Comparison of ENCODE assay signal across 8 cellular contexts in genomic region chrX:57592894-57593215, GRCh38. TPM values are rescaled to one million over a fixed set of nuclear protein-coding genes. Genes with fewer than 3 reads are reported as not detected.
DNase-seq lines count a peak whose midpoint lies in the region; ATAC-seq and TF ChIP-seq lines count a peak whose summit lies in the region.
"Not testable (repeated sequence)": the region's sequence is repeated elsewhere in the genome, so short reads cannot be mapped to it uniquely, and the experiment has no call there.

No MANE protein-coding gene starts in this region.

- intact Hi-C loops in CD14-positive monocyte (cut with micrococcal nuclease), result loop anchor here in 1 of 2 donors (10.0 kb wide), 1 partner anchor 322 kb away; the partner anchor contains the start of gene ZXDA
- intact Hi-C loops in dorsolateral prefrontal cortex (cut with DNase I), result loop anchor here in 1 of 2 donors (10.0 kb wide), 2 partner anchors 322 to 868 kb away; partner anchors contain the start of genes NBDY and ZXDA

- peak overlapping the region; percentile 15 to 50 for H3K4me3 Mint-ChIP-seq in CD14-positive monocyte

- ATAC-seq in GM19328 (IDR thresholded peaks at IDR 0.05; ENCODE audit: unreplicated experiment) (peak; percentile 53), HG03066 (IDR thresholded peaks at IDR 0.05; ENCODE audit: low read depth, unreplicated experiment) (peak; percentile 22), left lobe of liver (peak; percentile 47)

- H3K4me1 Mint-ChIP-seq in CD14-positive monocyte, result peaks cover 35% of the 10 kb centered on the region

- not testable (repeated sequence) for TF ChIP-seq CTCF in CD14-positive monocyte (IDR thresholded peaks at IDR 0.05); dorsolateral prefrontal cortex (IDR thresholded peaks at IDR 0.05 in 54 of 56, conservative IDR thresholded peaks at IDR 0.05 in 2 of 56; ENCODE audit: low read depth in 1 of 56, partially characterized antibody in 56 of 56)

- H3K27me3 ChIP-seq in dorsolateral prefrontal cortex, result peaks cover 0 to 38% (median 0%) of the 10 kb centered on the region in 45 donors
- not testable (repeated sequence) for H3K27me3 ChIP-seq in skeletal muscle tissue (ENCODE audit: control insufficient read depth in 3 of 3, insufficient read depth in 3 of 3, low read length in 3 of 3)

- not testable (repeated sequence) for DNase-seq in CD14-positive monocyte (ENCODE audit: low spot score); left lobe of liver (ENCODE audit: low spot score)
- DNase-seq in NCI-H2107 (lab: John Stamatoyannopoulos, UW), result peak; percentile 4
- DNase-seq in activated CD4-positive, alpha-beta T cell treated with anti-CD3 and anti-CD28 coated beads for 48 hours, result peak; percentile 44
- DNase-seq in dorsolateral prefrontal cortex, result peak in 2 of 10 donors; percentile 35 to 40

- H3K9me3 Mint-ChIP-seq in CD14-positive monocyte, result not testable (repeated sequence)

- H3K27ac Mint-ChIP-seq in CD14-positive monocyte, result not testable (repeated sequence)

- H3K36me3 Mint-ChIP-seq in CD14-positive monocyte, result not testable (repeated sequence)

- H3K9me3 ChIP-seq in skeletal muscle tissue (ENCODE audit: control insufficient read depth in 3 of 3, low read length in 3 of 3), result not testable (repeated sequence)

- H3K4me3 ChIP-seq in dorsolateral prefrontal cortex (peak overlapping the region; percentile 31 to 70 (median 57)), skeletal muscle tissue (ENCODE audit: low read length in 3 of 3) (peak overlapping the region; percentile 43 to 67 (median 61))

- H3K36me3 ChIP-seq in skeletal muscle tissue (ENCODE audit: control insufficient read depth in 3 of 3, insufficient read depth in 3 of 3, low read length in 3 of 3), result not testable (repeated sequence)

- not testable (repeated sequence) for H3K27me3 Mint-ChIP-seq in CD14-positive monocyte (ENCODE audit: low read depth in 3 of 3)

- H3K27ac ChIP-seq in dorsolateral prefrontal cortex (peak overlapping the region in 52 of 59 donors; percentile 31 to 94 (median 88)), skeletal muscle tissue (ENCODE audit: low read depth, low read length) (peak overlapping the region; percentile 85)

- peaks cover 15 to 25% (median 16%) of the 10 kb centered on the region in 3 donors for H3K4me1 ChIP-seq in skeletal muscle tissue (ENCODE audit: control insufficient read depth in 3 of 3, insufficient read depth in 3 of 3, low read length in 3 of 3)

- H3K9ac ChIP-seq in skeletal muscle tissue (ENCODE audit: low read depth in 1 of 3, low read length in 3 of 3), result peak overlapping the region; percentile 57 to 82 (median 59)

RNA-seq across cellular contexts. Expression of gene ZXDB, which starts 1.0 kb away (rescaled TPM):
- 1 to 10 TPM in 1 of 2 donors, under 1 TPM in 1; 0.96 to 1.4 TPM for polyA plus RNA-seq in CD14-positive monocyte
- total RNA-seq in dorsolateral prefrontal cortex, result 10 to 100 TPM in 70 of 120 experiments, 1 to 10 TPM in 50; 6.9 to 13.4 (median 10.2) TPM
- 4.3 TPM for total RNA-seq in left lobe of liver
- total RNA-seq in skeletal muscle tissue, result 6.3 TPM
